ENCODE assay signal across 1 cellular context in the genomic region with DNA sequence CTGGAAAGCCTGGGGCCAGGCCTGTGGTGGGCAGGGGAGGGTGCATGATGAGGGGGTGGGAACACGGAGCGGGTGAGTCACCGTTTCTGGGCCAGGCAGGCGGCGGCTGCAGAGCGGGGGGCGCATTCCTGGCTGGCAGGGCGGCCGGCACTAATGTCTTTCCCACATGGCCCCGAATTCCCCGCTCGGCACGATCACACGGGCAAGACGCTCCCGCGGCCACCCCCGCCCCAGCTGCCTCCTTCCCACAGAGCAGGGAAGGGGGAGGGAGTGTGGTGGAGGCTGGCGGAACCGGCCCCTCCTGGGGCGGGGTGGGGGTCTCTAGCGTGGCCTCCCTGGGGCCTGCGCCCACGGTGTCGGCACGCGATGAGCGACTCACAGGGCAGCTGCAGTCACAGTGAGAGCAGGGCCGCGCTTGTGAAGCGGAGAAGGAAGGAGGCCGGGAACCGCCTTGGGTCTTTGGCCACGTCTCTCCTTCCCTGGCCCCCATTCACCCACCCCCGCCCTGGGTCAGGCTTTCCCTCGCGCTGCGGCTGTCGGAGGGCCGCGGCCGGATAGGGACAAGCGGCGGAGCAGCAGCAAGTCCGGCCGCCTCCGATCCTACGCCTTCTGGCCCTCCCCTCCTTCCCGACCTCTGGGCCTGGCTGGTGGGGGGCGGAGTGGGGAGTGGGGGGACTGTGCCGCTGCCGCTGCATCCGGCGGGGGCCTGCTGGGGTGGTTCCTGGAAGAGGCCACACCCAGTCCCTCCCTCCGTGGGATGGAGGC.
TF ChIP-seq lines count a peak whose summit lies in the region.

No MANE protein-coding gene starts in this region.

TF ChIP-seq in K562, 482 proteins besides CTCF, POLR2A, EP300 and RAD21 (continued from another document and continues in another):
- TF ChIP-seq, protein P1, sequence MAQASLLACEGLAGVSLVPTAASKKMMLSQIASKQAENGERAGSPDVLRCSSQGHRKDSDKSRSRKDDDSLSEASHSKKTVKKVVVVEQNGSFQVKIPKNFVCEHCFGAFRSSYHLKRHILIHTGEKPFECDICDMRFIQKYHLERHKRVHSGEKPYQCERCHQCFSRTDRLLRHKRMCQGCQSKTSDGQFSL (CRISPR knock-in tag; IDR thresholded peaks at IDR 0.05) = peak; percentile 6
- TF ChIP-seq, protein P1 (tag; IDR thresholded peaks at IDR 0.05) = peak in 1 of 2 experiments; percentile 89; a peak in 2 of 4 replicates
- TF ChIP-seq NCOA4 (IDR thresholded peaks at IDR 0.05; ENCODE audit: partially characterized antibody) (no peak), ZNF263 (CRISPR knock-in tag; IDR thresholded peaks at IDR 0.05; ENCODE audit: borderline replicate concordance) (peak; percentile 51; the same call in 1 of the 2 replicates), DDX20 (tag; IDR thresholded peaks at IDR 0.05; ENCODE audit: low read depth) (no peak), ELF1 (tag; IDR thresholded peaks at IDR 0.05) (0 out of 2 replicates have a peak, but pooled peaks have one; percentile 22), CAMTA2 (CRISPR knock-in tag; conservative IDR thresholded peaks at IDR 0.05) (no peak), RFX1 (IDR thresholded peaks at IDR 0.05) (no peak), ZNF584 (CRISPR knock-in tag; IDR thresholded peaks at IDR 0.05; ENCODE audit: low read depth) (no peak), MECOM (CRISPR knock-in tag; IDR thresholded peaks at IDR 0.05) (no peak), PTTG1 (tag; IDR thresholded peaks at IDR 0.05; ENCODE audit: low read depth) (no peak), LEF1 (IDR thresholded peaks at IDR 0.05) (no peak), KLF16 (IDR thresholded peaks at IDR 0.05) (no peak), POLR2AphosphoS2 (IDR thresholded peaks at IDR 0.05; ENCODE audit: low read length) (no peak), NRF1 (conservative IDR thresholded peaks at IDR 0.05 in 1 of 2, IDR thresholded peaks at IDR 0.05 in 1 of 2) (no peak), CHD4 (IDR thresholded peaks at IDR 0.05; ENCODE audit: insufficient read depth, insufficient replicate concordance, low read depth, low read length, poor library complexity, severe bottlenecking) (no peak), ZNF253 (CRISPR knock-in tag; conservative IDR thresholded peaks at IDR 0.05) (no peak)
- TF ChIP-seq, protein P2, sequence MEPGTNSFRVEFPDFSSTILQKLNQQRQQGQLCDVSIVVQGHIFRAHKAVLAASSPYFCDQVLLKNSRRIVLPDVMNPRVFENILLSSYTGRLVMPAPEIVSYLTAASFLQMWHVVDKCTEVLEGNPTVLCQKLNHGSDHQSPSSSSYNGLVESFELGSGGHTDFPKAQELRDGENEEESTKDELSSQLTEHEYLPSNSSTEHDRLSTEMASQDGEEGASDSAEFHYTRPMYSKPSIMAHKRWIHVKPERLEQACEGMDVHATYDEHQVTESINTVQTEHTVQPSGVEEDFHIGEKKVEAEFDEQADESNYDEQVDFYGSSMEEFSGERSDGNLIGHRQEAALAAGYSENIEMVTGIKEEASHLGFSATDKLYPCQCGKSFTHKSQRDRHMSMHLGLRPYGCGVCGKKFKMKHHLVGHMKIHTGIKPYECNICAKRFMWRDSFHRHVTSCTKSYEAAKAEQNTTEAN (CRISPR knock-in tag; IDR thresholded peaks at IDR 0.05) = no peak
- TF ChIP-seq, protein P3, sequence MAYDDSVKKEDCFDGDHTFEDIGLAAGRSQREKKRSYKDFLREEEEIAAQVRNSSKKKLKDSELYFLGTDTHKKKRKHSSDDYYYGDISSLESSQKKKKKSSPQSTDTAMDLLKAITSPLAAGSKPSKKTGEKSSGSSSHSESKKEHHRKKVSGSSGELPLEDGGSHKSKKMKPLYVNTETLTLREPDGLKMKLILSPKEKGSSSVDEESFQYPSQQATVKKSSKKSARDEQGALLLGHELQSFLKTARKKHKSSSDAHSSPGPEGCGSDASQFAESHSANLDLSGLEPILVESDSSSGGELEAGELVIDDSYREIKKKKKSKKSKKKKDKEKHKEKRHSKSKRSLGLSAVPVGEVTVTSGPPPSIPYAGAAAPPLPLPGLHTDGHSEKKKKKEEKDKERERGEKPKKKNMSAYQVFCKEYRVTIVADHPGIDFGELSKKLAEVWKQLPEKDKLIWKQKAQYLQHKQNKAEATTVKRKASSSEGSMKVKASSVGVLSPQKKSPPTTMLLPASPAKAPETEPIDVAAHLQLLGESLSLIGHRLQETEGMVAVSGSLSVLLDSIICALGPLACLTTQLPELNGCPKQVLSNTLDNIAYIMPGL (CRISPR knock-in tag; IDR thresholded peaks at IDR 0.05) = no peak; the same call in 1 of the 2 replicates
- TF ChIP-seq, protein P4, sequence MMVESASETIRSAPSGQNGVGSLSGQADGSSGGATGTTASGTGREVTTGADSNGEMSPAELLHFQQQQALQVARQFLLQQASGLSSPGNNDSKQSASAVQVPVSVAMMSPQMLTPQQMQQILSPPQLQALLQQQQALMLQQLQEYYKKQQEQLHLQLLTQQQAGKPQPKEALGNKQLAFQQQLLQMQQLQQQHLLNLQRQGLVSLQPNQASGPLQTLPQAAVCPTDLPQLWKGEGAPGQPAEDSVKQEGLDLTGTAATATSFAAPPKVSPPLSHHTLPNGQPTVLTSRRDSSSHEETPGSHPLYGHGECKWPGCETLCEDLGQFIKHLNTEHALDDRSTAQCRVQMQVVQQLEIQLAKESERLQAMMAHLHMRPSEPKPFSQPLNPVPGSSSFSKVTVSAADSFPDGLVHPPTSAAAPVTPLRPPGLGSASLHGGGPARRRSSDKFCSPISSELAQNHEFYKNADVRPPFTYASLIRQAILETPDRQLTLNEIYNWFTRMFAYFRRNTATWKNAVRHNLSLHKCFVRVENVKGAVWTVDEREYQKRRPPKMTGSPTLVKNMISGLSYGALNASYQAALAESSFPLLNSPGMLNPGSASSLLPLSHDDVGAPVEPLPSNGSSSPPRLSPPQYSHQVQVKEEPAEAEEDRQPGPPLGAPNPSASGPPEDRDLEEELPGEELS (CRISPR knock-in tag; IDR thresholded peaks at IDR 0.05; ENCODE audit: borderline replicate concordance) = no peak
- TF ChIP-seq, protein P5, sequence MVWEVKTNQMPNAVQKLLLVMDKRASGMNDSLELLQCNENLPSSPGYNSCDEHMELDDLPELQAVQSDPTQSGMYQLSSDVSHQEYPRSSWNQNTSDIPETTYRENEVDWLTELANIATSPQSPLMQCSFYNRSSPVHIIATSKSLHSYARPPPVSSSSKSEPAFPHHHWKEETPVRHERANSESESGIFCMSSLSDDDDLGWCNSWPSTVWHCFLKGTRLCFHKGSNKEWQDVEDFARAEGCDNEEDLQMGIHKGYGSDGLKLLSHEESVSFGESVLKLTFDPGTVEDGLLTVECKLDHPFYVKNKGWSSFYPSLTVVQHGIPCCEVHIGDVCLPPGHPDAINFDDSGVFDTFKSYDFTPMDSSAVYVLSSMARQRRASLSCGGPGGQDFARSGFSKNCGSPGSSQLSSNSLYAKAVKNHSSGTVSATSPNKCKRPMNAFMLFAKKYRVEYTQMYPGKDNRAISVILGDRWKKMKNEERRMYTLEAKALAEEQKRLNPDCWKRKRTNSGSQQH (CRISPR knock-in tag; IDR thresholded peaks at IDR 0.05) = 0 out of 2 replicates have a peak, but pooled peaks have one; percentile 11
- TF ChIP-seq, protein P6, sequence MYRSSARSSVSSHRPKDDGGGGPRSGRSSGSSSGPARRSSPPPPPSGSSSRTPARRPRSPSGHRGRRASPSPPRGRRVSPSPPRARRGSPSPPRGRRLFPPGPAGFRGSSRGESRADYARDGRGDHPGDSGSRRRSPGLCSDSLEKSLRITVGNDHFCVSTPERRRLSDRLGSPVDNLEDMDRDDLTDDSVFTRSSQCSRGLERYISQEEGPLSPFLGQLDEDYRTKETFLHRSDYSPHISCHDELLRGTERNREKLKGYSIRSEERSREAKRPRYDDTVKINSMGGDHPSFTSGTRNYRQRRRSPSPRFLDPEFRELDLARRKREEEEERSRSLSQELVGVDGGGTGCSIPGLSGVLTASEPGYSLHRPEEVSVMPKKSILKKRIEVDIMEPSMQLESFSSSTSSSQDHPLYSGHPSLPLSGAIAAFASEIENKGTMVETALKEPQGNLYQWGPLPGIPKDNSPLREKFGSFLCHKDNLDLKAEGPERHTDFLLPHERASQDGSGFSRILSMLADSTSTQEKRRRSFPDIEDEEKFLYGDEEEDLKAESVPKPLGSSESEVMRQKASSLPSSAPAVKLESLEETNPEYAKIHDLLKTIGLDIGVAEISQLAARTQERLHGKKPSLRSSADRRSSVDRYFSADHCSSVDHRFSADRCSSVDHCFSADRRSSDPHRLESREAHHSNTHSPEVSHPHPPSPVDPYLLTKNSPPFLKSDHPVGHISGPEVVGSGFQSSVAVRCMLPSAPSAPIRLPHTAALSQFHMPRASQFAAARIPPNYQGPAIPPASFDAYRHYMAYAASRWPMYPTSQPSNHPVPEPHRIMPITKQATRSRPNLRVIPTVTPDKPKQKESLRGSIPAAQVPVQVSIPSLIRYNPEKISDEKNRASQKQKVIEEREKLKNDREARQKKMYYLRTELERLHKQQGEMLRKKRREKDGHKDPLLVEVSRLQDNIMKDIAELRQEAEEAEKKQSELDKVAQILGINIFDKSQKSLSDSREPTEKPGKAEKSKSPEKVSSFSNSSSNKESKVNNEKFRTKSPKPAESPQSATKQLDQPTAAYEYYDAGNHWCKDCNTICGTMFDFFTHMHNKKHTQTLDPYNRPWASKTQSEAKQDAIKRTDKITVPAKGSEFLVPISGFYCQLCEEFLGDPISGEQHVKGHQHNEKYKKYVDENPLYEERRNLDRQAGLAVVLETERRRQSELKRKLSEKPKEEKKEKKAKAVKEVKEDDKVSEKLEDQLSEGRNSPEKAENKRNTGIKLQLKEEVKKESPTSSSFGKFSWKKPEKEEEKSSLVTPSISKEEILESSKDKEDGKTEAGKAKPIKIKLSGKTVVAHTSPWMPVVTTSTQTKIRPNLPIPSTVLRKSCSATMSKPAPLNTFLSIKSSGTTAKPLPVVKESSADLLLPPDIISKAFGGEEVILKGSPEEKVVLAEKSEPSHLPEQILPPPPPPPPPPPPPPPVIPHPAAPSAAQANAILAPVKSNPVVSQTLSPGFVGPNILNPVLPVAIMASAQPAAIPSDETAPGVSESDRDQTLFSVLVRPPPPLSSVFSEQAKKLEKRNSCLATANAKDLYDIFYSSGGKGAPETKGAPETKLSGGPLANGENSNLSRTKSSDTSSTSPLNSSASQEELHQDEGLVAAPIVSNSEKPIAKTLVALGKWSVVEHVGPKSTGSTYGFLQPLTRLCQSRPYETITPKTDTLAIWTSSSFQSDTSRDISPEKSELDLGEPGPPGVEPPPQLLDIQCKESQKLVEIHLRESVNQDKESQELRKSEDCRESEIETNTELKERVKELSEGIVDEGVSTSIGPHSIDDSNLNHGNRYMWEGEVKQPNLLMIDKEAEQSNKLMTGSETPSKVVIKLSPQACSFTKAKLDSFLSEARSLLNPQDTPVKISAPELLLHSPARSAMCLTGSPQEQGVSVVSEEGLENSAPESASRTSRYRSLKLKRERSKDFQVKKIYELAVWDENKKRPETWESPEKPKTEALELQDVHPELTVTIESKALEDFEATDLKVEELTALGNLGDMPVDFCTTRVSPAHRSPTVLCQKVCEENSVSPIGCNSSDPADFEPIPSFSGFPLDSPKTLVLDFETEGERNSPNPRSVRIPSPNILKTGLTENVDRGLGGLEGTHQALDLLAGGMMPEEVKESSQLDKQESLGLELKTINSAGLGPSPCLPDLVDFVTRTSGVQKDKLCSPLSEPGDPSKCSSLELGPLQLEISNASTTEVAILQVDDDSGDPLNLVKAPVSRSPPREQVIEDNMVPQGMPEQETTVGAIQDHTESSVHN (IDR thresholded peaks at IDR 0.05; ENCODE audit: borderline replicate concordance in 1 of 2, low read depth in 1 of 2) = no peak
- TF ChIP-seq, protein P7, sequence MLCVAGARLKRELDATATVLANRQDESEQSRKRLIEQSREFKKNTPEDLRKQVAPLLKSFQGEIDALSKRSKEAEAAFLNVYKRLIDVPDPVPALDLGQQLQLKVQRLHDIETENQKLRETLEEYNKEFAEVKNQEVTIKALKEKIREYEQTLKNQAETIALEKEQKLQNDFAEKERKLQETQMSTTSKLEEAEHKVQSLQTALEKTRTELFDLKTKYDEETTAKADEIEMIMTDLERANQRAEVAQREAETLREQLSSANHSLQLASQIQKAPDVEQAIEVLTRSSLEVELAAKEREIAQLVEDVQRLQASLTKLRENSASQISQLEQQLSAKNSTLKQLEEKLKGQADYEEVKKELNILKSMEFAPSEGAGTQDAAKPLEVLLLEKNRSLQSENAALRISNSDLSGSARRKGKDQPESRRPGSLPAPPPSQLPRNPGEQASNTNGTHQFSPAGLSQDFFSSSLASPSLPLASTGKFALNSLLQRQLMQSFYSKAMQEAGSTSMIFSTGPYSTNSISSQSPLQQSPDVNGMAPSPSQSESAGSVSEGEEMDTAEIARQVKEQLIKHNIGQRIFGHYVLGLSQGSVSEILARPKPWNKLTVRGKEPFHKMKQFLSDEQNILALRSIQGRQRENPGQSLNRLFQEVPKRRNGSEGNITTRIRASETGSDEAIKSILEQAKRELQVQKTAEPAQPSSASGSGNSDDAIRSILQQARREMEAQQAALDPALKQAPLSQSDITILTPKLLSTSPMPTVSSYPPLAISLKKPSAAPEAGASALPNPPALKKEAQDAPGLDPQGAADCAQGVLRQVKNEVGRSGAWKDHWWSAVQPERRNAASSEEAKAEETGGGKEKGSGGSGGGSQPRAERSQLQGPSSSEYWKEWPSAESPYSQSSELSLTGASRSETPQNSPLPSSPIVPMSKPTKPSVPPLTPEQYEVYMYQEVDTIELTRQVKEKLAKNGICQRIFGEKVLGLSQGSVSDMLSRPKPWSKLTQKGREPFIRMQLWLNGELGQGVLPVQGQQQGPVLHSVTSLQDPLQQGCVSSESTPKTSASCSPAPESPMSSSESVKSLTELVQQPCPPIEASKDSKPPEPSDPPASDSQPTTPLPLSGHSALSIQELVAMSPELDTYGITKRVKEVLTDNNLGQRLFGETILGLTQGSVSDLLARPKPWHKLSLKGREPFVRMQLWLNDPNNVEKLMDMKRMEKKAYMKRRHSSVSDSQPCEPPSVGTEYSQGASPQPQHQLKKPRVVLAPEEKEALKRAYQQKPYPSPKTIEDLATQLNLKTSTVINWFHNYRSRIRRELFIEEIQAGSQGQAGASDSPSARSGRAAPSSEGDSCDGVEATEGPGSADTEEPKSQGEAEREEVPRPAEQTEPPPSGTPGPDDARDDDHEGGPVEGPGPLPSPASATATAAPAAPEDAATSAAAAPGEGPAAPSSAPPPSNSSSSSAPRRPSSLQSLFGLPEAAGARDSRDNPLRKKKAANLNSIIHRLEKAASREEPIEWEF (CRISPR knock-in tag; IDR thresholded peaks at IDR 0.05) = no peak
- TF ChIP-seq, protein P8, sequence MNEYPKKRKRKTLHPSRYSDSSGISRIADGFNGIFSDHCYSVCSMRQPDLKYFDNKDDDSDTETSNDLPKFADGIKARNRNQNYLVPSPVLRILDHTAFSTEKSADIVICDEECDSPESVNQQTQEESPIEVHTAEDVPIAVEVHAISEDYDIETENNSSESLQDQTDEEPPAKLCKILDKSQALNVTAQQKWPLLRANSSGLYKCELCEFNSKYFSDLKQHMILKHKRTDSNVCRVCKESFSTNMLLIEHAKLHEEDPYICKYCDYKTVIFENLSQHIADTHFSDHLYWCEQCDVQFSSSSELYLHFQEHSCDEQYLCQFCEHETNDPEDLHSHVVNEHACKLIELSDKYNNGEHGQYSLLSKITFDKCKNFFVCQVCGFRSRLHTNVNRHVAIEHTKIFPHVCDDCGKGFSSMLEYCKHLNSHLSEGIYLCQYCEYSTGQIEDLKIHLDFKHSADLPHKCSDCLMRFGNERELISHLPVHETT (CRISPR knock-in tag; conservative IDR thresholded peaks at IDR 0.05 in 1 of 2, IDR thresholded peaks at IDR 0.05 in 1 of 2) = no peak; a peak in 1 of 4 replicates
